In the genomic region with DNA sequence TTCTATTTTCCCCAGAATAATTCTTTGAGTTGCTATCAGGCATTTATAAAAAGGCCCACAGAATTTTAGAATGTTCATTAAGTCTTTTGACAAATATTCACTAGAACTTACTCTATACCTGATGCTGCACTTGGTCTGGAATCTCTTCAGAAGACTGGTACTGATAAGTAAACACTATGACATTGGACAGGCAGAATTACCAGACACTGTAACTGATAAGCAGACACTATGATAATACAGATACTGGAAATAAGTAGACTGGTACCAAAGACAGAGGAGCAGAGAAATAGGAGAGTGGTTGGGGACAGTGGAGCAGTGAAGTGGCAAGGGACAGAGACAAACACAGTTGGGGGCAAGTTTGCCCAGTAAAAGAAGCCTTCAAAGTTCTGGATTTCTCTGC, we compare ENCODE assay signal across 1 cellular context.
TF ChIP-seq lines count a peak whose summit lies in the region.

No MANE protein-coding gene starts in this region.

TF ChIP-seq in SK-N-SH treated with all-trans-retinoic acid at 6 μM for 48 hours, 23 proteins besides CTCF, POLR2A, EP300 and RAD21 (continued from another document):
- TF ChIP-seq, protein P1, sequence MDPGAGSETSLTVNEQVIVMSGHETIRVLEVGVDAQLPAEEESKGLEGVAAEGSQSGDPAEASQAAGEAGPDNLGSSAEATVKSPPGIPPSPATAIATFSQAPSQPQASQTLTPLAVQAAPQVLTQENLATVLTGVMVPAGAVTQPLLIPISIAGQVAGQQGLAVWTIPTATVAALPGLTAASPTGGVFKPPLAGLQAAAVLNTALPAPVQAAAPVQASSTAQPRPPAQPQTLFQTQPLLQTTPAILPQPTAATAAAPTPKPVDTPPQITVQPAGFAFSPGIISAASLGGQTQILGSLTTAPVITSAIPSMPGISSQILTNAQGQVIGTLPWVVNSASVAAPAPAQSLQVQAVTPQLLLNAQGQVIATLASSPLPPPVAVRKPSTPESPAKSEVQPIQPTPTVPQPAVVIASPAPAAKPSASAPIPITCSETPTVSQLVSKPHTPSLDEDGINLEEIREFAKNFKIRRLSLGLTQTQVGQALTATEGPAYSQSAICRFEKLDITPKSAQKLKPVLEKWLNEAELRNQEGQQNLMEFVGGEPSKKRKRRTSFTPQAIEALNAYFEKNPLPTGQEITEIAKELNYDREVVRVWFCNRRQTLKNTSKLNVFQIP (CRISPR knock-in tag; IDR thresholded peaks at IDR 0.05; ENCODE audit: borderline replicate concordance, low read depth) = no peak
- TF ChIP-seq OSR1 (CRISPR knock-in tag; IDR thresholded peaks at IDR 0.05) (no peak), ARNTL (CRISPR knock-in tag; IDR thresholded peaks at IDR 0.05; ENCODE audit: borderline replicate concordance, low read depth) (no peak)
